ENCODE assay signal across 1 cellular context in genomic region chr16:84132527-84133285, GRCh38.
TF ChIP-seq lines count a peak whose summit lies in the region.

No MANE protein-coding gene starts in this region.

TF ChIP-seq in H1, 55 proteins besides CTCF, POLR2A, EP300 and RAD21:
- TF ChIP-seq HDAC2 (IDR thresholded peaks at IDR 0.05; ENCODE audit: borderline replicate concordance in 1 of 2, low read depth in 2 of 2, low read length in 2 of 2): no peak
- no peak for TF ChIP-seq HDAC6 (IDR thresholded peaks at IDR 0.05; ENCODE audit: low read depth, low read length)
TF ChIP-seq in H1: peak in this region for 0.
